Comparison of ENCODE assay signal across 18 cellular contexts in the genomic region with DNA sequence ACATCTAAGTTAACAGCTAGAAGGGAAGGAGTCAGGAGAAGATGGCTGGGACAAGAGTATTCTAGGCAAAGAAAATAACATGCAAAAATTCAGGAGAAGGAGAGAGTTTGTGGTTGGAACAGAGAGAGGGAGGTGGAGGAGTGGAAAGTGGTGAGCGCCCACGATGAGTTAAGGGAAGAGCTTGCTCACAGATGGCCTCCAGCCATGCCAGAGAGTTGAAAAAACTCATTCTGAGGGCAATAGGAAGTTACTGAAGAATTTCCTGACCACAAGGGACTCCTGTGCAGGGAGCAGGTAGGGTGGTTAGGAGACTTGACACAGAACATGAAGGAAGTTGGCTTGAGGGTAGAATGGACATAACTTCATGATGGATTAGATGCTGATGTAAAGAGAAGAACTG.
A peak's percentile ranks its signal among the peaks of the same experiment; 100 is the strongest.
DNase-seq lines count a peak whose midpoint lies in the region; ATAC-seq lines count a peak whose summit lies in the region.
"Had no signal": no experiment of that assay in that cellular context is flagged by ENCODE, and none has a peak within 500 bp of the region (broad histone marks: within the 10 kb centered on the region; RNA-seq: fewer than 3 reads in every experiment).

No MANE protein-coding gene starts in this region.

- peak overlapping the region; percentile 2 for H3K27ac Mint-ChIP-seq in activated CD4-positive, alpha-beta memory T cell treated with anti-CD3 and anti-CD28 coated beads, Interleukin-2, amount 10 ng/mL, durations not matched to agents 7 days and 5 days
- H3K27ac Mint-ChIP-seq in activated CD4-positive, alpha-beta memory T cell treated with anti-CD3 and anti-CD28 coated beads for 36 hours, result no peak overlapping the region
- H3K27ac Mint-ChIP-seq in activated naive CD8-positive, alpha-beta T cell treated with anti-CD3 and anti-CD28 coated beads for 36 hours, result peak overlapping the region; percentile 82

- peaks cover 11% of the 10 kb centered on the region for H3K4me1 Mint-ChIP-seq in activated CD4-positive, alpha-beta memory T cell treated with anti-CD3 and anti-CD28 coated beads, Interleukin-2, amount 10 ng/mL, durations not matched to agents 7 days and 5 days
- peaks cover 26% of the 10 kb centered on the region for H3K4me1 Mint-ChIP-seq in activated CD4-positive, alpha-beta memory T cell treated with anti-CD3 and anti-CD28 coated beads for 36 hours (ENCODE audit: low read depth)
- peaks cover 29% of the 10 kb centered on the region for H3K4me1 Mint-ChIP-seq in activated naive CD8-positive, alpha-beta T cell treated with anti-CD3 and anti-CD28 coated beads for 36 hours

- no peak for DNase-seq in activated CD4-positive, alpha-beta memory T cell treated with anti-CD3 and anti-CD28 coated beads, Interleukin-2, amount 10 ng/mL, durations not matched to agents 7 days and 5 days
- no peak for DNase-seq in activated CD4-positive, alpha-beta memory T cell treated with anti-CD3 and anti-CD28 coated beads for 36 hours
- DNase-seq in HT1080 (ENCODE audit: low read depth), result peak; percentile 46
- no peak for DNase-seq in activated naive CD8-positive, alpha-beta T cell treated with anti-CD3 and anti-CD28 coated beads for 36 hours
- peak; percentile 78 for DNase-seq in renal cortical epithelial cell (ENCODE audit: low read depth)
- no peak for DNase-seq in iPS-NIHi11 (ENCODE audit: low spot score)
- no peak for DNase-seq in ecto neural progenitor cell (ENCODE audit: low spot score)
- DNase-seq: activated CD4-positive, CD25-positive, alpha-beta regulatory T cell; CD4-positive, alpha-beta memory T cell; GF-D8; heart left ventricle; kidney glomerular epithelial cell; NCI-H2171 treated with DMSO at 0.1 percent for 48 hours; ovary; upper lobe of left lung had no signal

- ATAC-seq in GM21576 (IDR thresholded peaks at IDR 0.05; ENCODE audit: unreplicated experiment), result no peak
- ATAC-seq: esophagus mucosa, heart left ventricle had no signal

- H3K27me3 Mint-ChIP-seq in activated CD4-positive, alpha-beta memory T cell treated with anti-CD3 and anti-CD28 coated beads, Interleukin-2, amount 10 ng/mL, durations not matched to agents 7 days and 5 days, result no peaks in the 10 kb centered on the region
- H3K27me3 Mint-ChIP-seq in activated CD4-positive, alpha-beta memory T cell treated with anti-CD3 and anti-CD28 coated beads for 36 hours, result no peaks in the 10 kb centered on the region
- H3K27me3 Mint-ChIP-seq in activated naive CD8-positive, alpha-beta T cell treated with anti-CD3 and anti-CD28 coated beads for 36 hours, result no peaks in the 10 kb centered on the region
- H3K27me3 Mint-ChIP-seq: CD4-positive, alpha-beta memory T cell; IgD-negative memory B cell had no signal

- H3K36me3 Mint-ChIP-seq in activated CD4-positive, alpha-beta memory T cell treated with anti-CD3 and anti-CD28 coated beads, Interleukin-2, amount 10 ng/mL, durations not matched to agents 7 days and 5 days (ENCODE audit: low read depth), result peaks cover 57% of the 10 kb centered on the region
- H3K36me3 Mint-ChIP-seq in activated CD4-positive, alpha-beta memory T cell treated with anti-CD3 and anti-CD28 coated beads for 36 hours, result peaks cover 41% of the 10 kb centered on the region
- H3K36me3 Mint-ChIP-seq in activated naive CD8-positive, alpha-beta T cell treated with anti-CD3 and anti-CD28 coated beads for 36 hours, result peaks cover 47% of the 10 kb centered on the region

- no peak overlapping the region for H3K4me3 Mint-ChIP-seq in activated CD4-positive, alpha-beta memory T cell treated with anti-CD3 and anti-CD28 coated beads, Interleukin-2, amount 10 ng/mL, durations not matched to agents 7 days and 5 days
- no peak overlapping the region for H3K4me3 Mint-ChIP-seq in activated CD4-positive, alpha-beta memory T cell treated with anti-CD3 and anti-CD28 coated beads for 36 hours
- H3K4me3 Mint-ChIP-seq in activated naive CD8-positive, alpha-beta T cell treated with anti-CD3 and anti-CD28 coated beads for 36 hours, result peak overlapping the region; percentile 12
- H3K4me3 Mint-ChIP-seq: CD4-positive, alpha-beta memory T cell; IgD-negative memory B cell had no signal

- no peaks in the 10 kb centered on the region for H3K9me3 Mint-ChIP-seq in activated CD4-positive, alpha-beta memory T cell treated with anti-CD3 and anti-CD28 coated beads, Interleukin-2, amount 10 ng/mL, durations not matched to agents 7 days and 5 days
- no peaks in the 10 kb centered on the region for H3K9me3 Mint-ChIP-seq in activated CD4-positive, alpha-beta memory T cell treated with anti-CD3 and anti-CD28 coated beads for 36 hours
- H3K9me3 Mint-ChIP-seq in activated naive CD8-positive, alpha-beta T cell treated with anti-CD3 and anti-CD28 coated beads for 36 hours, result no peaks in the 10 kb centered on the region
- H3K9me3 Mint-ChIP-seq: IgD-negative memory B cell had no signal

- CTCF ChIA-PET in activated CD4-positive, alpha-beta memory T cell treated with anti-CD3 and anti-CD28 coated beads, Interleukin-2, amount 10 ng/mL, durations not matched to agents 7 days and 5 days (lab: Charles Lee), result no interaction called here
- CTCF ChIA-PET in activated CD4-positive, alpha-beta memory T cell treated with anti-CD3 and anti-CD28 coated beads for 36 hours (lab: Charles Lee), result interaction anchor here (0.6 kb wide), 1 partner anchor 184 kb away, joined by 3 read pairs; a partner anchor contains a TSS

- intact Hi-C loops in activated CD4-positive, alpha-beta memory T cell treated with anti-CD3 and anti-CD28 coated beads for 36 hours (cut with micrococcal nuclease), result no loop called here

- POLR2A ChIA-PET in activated CD4-positive, alpha-beta memory T cell treated with anti-CD3 and anti-CD28 coated beads, Interleukin-2, amount 10 ng/mL, durations not matched to agents 7 days and 5 days (lab: Charles Lee), result no interaction called here
- POLR2A ChIA-PET in activated CD4-positive, alpha-beta memory T cell treated with anti-CD3 and anti-CD28 coated beads for 36 hours (lab: Charles Lee), result interaction anchor here (1.0 kb wide), 1 partner anchor 9 kb away, joined by 3 read pairs; no protein-coding TSS in a partner anchor

Comparison
In these comparisons a context has a peak if more than half of its experiments do, and no peak if none do; other contexts are left out.
1. DNase-seq: peak in HT1080 (single experiment) and renal cortical epithelial cell (single experiment); none in activated CD4-positive, alpha-beta memory T cell treated with anti-CD3 and anti-CD28 coated beads, Interleukin-2, amount 10 ng/mL, durations not matched to agents 7 days and 5 days (single experiment), activated CD4-positive, alpha-beta memory T cell treated with anti-CD3 and anti-CD28 coated beads for 36 hours (single experiment), activated naive CD8-positive, alpha-beta T cell treated with anti-CD3 and anti-CD28 coated beads for 36 hours (single experiment), iPS-NIHi11 (single experiment) and ecto neural progenitor cell (single experiment).